1 cellular context compared by ENCODE assay signal in genomic region chr10:45553155-45553554, GRCh38.
A peak's percentile ranks its signal among the peaks of the same experiment; 100 is the strongest.
TF ChIP-seq lines count a peak whose summit lies in the region.

No MANE protein-coding gene starts in this region.

TF ChIP-seq in GM12878, 131 proteins besides CTCF, POLR2A, EP300 and RAD21 (continued from another document):
- peak; percentile 23; the same call in 1 of the 2 replicates for TF ChIP-seq RELB (IDR thresholded peaks at IDR 0.05; ENCODE audit: low read depth)
- peak; percentile 55 for TF ChIP-seq RUNX3 (IDR thresholded peaks at IDR 0.05; ENCODE audit: low read length)
- TF ChIP-seq SPI1 (IDR thresholded peaks at IDR 0.05; ENCODE audit: borderline replicate concordance, insufficient read depth, low read depth, low read length) = peak; percentile 61; the same call in 1 of the 2 replicates
- no peak for TF ChIP-seq NFYA (IDR thresholded peaks at IDR 0.05; ENCODE audit: borderline replicate concordance, low read depth, low read length)
TF ChIP-seq in GM12878: peak in this region for 4.
